ENCODE assay signal across 1 cellular context in the genomic region with DNA sequence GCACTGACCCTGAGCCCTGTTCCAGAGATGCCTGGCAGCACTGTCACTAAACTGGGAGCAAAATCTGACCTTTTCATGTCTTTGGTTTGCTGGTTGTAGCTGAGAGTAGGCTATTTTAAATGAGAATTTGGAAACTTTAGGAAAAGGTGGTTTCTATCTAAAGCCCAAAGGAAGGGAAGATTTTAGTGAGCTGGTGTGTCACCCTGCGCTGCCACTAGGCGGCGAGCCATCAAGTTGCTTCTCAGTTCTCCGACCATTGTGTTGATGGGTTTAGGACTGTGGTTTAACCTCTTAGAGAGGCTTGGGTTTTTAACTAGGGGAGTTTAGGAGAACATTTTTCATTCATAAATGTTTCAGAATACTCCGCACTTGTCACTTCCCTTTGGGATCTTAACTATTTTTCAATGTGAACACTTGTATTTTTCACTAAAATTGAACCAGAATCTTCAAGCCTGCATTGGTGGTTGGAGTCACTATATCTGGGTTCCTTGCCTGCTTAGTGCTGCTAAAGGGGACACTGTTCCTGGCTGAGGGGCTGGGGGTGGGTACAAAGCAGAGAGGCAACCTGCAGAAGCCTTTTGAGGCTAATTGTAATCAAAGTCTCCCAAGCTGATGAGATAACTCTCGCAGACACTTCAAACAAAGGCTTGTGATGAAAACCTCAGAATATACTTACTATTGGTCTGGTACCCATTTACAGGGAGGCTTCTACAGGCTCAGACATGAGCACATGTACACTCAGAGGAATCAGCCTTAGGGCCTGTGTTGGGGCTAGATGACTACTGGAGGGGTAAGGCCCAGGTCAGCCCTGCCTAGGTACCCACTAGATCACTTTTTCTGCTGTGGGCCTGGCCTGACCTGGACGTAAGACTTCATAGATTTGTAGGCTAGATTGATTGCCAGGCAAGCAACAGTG.
TF ChIP-seq lines count a peak whose summit lies in the region.

No MANE protein-coding gene starts in this region.

TF ChIP-seq in GM12878, 131 proteins besides CTCF, POLR2A, EP300 and RAD21:
- TF ChIP-seq SMC3 (IDR thresholded peaks at IDR 0.05; ENCODE audit: borderline replicate concordance, low read length) (peak; percentile 4; the same call in 1 of the 2 replicates), PAX8 (IDR thresholded peaks at IDR 0.05) (no peak)
